11 cellular contexts compared by ENCODE assay signal in genomic region chr16:68792465-68793324, GRCh38. TPM values are rescaled to one million over a fixed set of nuclear protein-coding genes. Genes with fewer than 3 reads are reported as not detected.
A peak's percentile ranks its signal among the peaks of the same experiment; 100 is the strongest.
DNase-seq lines count a peak whose midpoint lies in the region; ATAC-seq, FAIRE-seq and TF ChIP-seq lines count a peak whose summit lies in the region.
"Had no signal": no experiment of that assay in that cellular context is flagged by ENCODE, and none has a peak within 500 bp of the region (broad histone marks: within the 10 kb centered on the region; RNA-seq: fewer than 3 reads in every experiment).

No MANE protein-coding gene starts in this region.

- in situ Hi-C loops in K562 (cut with MboI) (loop anchor here (10.0 kb wide), 1 partner anchor 268 kb away; no protein-coding TSS in a partner anchor), HepG2 (cut with HindIII; ENCODE audit: extremely low pct_ligation_motif_present, low pct_unique_long_range_greater_than_20kb) (loop anchor here (5.0 kb wide), 1 partner anchor 50 kb away; no protein-coding TSS in a partner anchor)

- BruUV-seq in K562 (replicated peaks; lab: Mats Ljungman, UMichigan), result no TSS peak
- BruUV-seq in HepG2 (replicated peaks; lab: Mats Ljungman, UMichigan), result no TSS peak

- POLR2A ChIA-PET in K562 (lab: Yijun Ruan, JAX), result interaction anchor here (0.5 kb wide), 1 partner anchor 19 kb away, joined by 5 read pairs; no protein-coding TSS in a partner anchor
- POLR2A ChIA-PET in HepG2 (lab: Yijun Ruan, JAX), result interaction anchor here (1.2 to 5.7 kb wide), 13 partner anchors 10 to 265 kb away, joined by 3 to 134 read pairs (median 4); partner anchors contain the start of gene CDH1

- H3K9me3 ChIP-seq in K562 (replicated peaks; ENCODE audit: control insufficient read depth, insufficient read depth, low read depth, low read length), result no peaks in the 10 kb centered on the region
- no peaks in the 10 kb centered on the region for H3K9me3 ChIP-seq in HepG2 (ENCODE audit: low read length)

- no peaks in the 10 kb centered on the region for H3K9me3 Mint-ChIP-seq in activated naive CD8-positive, alpha-beta T cell treated with anti-CD3 and anti-CD28 coated beads for 36 hours
- H3K9me3 Mint-ChIP-seq: T-helper 2 cell treated with Interferon-gamma antibody and Interleukin-4, amounts not matched to agents 5 μg/mL and 100 μg/mL, for 36 hours had no signal

- no peak overlapping the region for H3K4me3 Mint-ChIP-seq in activated naive CD8-positive, alpha-beta T cell treated with anti-CD3 and anti-CD28 coated beads for 36 hours
- H3K4me3 Mint-ChIP-seq: T-helper 2 cell treated with Interferon-gamma antibody and Interleukin-4, amounts not matched to agents 5 μg/mL and 100 μg/mL, for 36 hours had no signal

- H2AFZ ChIP-seq in K562 (ENCODE audit: low read depth, low read length) (peak overlapping the region; percentile 72), HepG2 (ENCODE audit: low read length) (peak overlapping the region; percentile 12)

- TF ChIP-seq EP300 in K562 (IDR thresholded peaks at IDR 0.05; ENCODE audit: low read length), result peak; percentile 38; the same call in 1 of the 2 replicates
- TF ChIP-seq EP300 in HepG2 (IDR thresholded peaks at IDR 0.05; ENCODE audit: low read depth in 2 of 2, low read length in 2 of 2), result peak; percentile 73 to 95; a peak in 3 of 4 replicates
- peak; percentile 81; the same call in 1 of the 2 replicates for TF ChIP-seq EP300 in HepG2 (CRISPR knock-in tag; IDR thresholded peaks at IDR 0.05; ENCODE audit: borderline replicate concordance)

- H3K4me3 ChIP-seq in K562 (no peak overlapping the region), HepG2 (replicated peaks in 1 of 3; ENCODE audit: insufficient read depth in 1 of 3, low read depth in 2 of 3, low read length in 3 of 3) (peak overlapping the region; percentile 11 to 42 (median 12); a peak in 4 of 6 replicates)

- H3K4me1 Mint-ChIP-seq in activated naive CD8-positive, alpha-beta T cell treated with anti-CD3 and anti-CD28 coated beads for 36 hours, result no peaks in the 10 kb centered on the region

- H3K4me1 ChIP-seq in K562 (replicated peaks in 1 of 2; ENCODE audit: control insufficient read depth in 2 of 2, insufficient read depth in 2 of 2, low read length in 2 of 2) (peaks cover 0 to 9% of the 10 kb centered on the region in 2 experiments; a peak in 4 of 5 replicates), HepG2 (ENCODE audit: insufficient read depth, low read length) (peaks cover 65% of the 10 kb centered on the region)

- FAIRE-seq in K562 (lab: Jason Lieb, UNC) (no peak), HepG2 (lab: Jason Lieb, UNC) (peak; percentile 86), H54 (lab: Jason Lieb, UNC) (no peak)

- H3K36me3 Mint-ChIP-seq in activated naive CD8-positive, alpha-beta T cell treated with anti-CD3 and anti-CD28 coated beads for 36 hours, result no peaks in the 10 kb centered on the region

- H3K9me1 ChIP-seq in K562 (ENCODE audit: control insufficient read depth, insufficient read depth, low read length), result no peaks in the 10 kb centered on the region

- peaks cover 3% of the 10 kb centered on the region for H3K27me3 Mint-ChIP-seq in activated naive CD8-positive, alpha-beta T cell treated with anti-CD3 and anti-CD28 coated beads for 36 hours

- H3K79me2 ChIP-seq in K562 (ENCODE audit: control insufficient read depth, insufficient read depth, low read length) (no peaks in the 10 kb centered on the region), HepG2 (ENCODE audit: insufficient read depth, low read length) (no peaks in the 10 kb centered on the region)

- TF ChIP-seq CTCF in 22Rv1 (IDR thresholded peaks at IDR 0.05) (no peak), K562 (IDR thresholded peaks at IDR 0.05 in 2 of 3, conservative IDR thresholded peaks at IDR 0.05 in 1 of 3; ENCODE audit: insufficient read depth in 2 of 3, low read depth in 1 of 3, low read length in 3 of 3) (no peak), HepG2 (CRISPR knock-in tag; IDR thresholded peaks at IDR 0.05) (no peak)

- H3K36me3 ChIP-seq in K562 (ENCODE audit: control insufficient read depth, insufficient read depth, low read length) (no peaks in the 10 kb centered on the region), HepG2 (replicated peaks in 1 of 2; ENCODE audit: control insufficient read depth in 1 of 2, insufficient read depth in 2 of 2, low read length in 2 of 2) (no peaks in the 10 kb centered on the region)

- TF ChIP-seq RAD21 in K562 (CRISPR knock-in tag; conservative IDR thresholded peaks at IDR 0.05 in 1 of 2, IDR thresholded peaks at IDR 0.05 in 1 of 2) (no peak), HepG2 (CRISPR knock-in tag; IDR thresholded peaks at IDR 0.05) (no peak)

- H3K4me2 ChIP-seq in K562 (ENCODE audit: insufficient read depth, low read length), result peak overlapping the region; percentile 32; the same call in 1 of the 2 replicates
- peak overlapping the region; percentile 73 for H3K4me2 ChIP-seq in HepG2 (ENCODE audit: low read depth, low read length)

- CTCF ChIA-PET in K562 (lab: Yijun Ruan, JAX; ENCODE audit: low intra/inter-chr PET ratio), result interaction anchor here (0.6 kb wide), 1 partner anchor 10 kb away, joined by 4 read pairs; no protein-coding TSS in a partner anchor
- CTCF ChIA-PET in HepG2 (lab: Yijun Ruan, JAX; ENCODE audit: low intra/inter-chr PET ratio, low total read pairs), result no interaction called here

- intact Hi-C loops in K562 (cut with micrococcal nuclease) (no loop called here), HepG2 (cut with micrococcal nuclease; ENCODE audit: unreplicated experiment) (loop anchor here (2.0 kb wide), 2 partner anchors 48 to 86 kb away; no protein-coding TSS in a partner anchor)

- H4K20me1 ChIP-seq in K562 (replicated peaks; ENCODE audit: control insufficient read depth, insufficient read depth, low read length), result no peaks in the 10 kb centered on the region
- H4K20me1 ChIP-seq in HepG2 (ENCODE audit: insufficient read depth, low read length), result no peaks in the 10 kb centered on the region

- no peak overlapping the region for H3K27ac Mint-ChIP-seq in activated naive CD8-positive, alpha-beta T cell treated with anti-CD3 and anti-CD28 coated beads for 36 hours
- H3K27ac Mint-ChIP-seq: T-helper 2 cell treated with Interferon-gamma antibody and Interleukin-4, amounts not matched to agents 5 μg/mL and 100 μg/mL, for 36 hours had no signal

- peak overlapping the region in 1 of 2 experiments; percentile 61; a peak in 1 of 4 replicates for H3K9ac ChIP-seq in K562 (ENCODE audit: insufficient read depth in 1 of 2, low read depth in 2 of 2, low read length in 2 of 2)
- peak overlapping the region; percentile 70 for H3K9ac ChIP-seq in HepG2 (ENCODE audit: insufficient read depth, low read depth, low read length)

- ATAC-seq in K562 (no peak), HepG2 (peak; percentile 77)

- no peak for TF ChIP-seq POLR2A in K562 (conservative IDR thresholded peaks at IDR 0.05)
- peak in 1 of 2 experiments; percentile 66; a peak in 2 of 4 replicates for TF ChIP-seq POLR2A in HepG2 (IDR thresholded peaks at IDR 0.05; ENCODE audit: insufficient read depth in 1 of 2, low read depth in 2 of 2, low read length in 2 of 2)
- no peak for TF ChIP-seq POLR2A in H54 (IDR thresholded peaks at IDR 0.05; ENCODE audit: low read depth, low read length)

- WGBS in K562 (ENCODE audit: insufficient coverage, low coverage, missing lambda C conversion rate), result 25% methylated on average over 20 of the region's 20 CpGs
- under 1% methylated on average over 20 of the region's 20 CpGs for WGBS in HepG2 (ENCODE audit: low lambda C conversion rate)

- H3K27ac ChIP-seq in 22Rv1 (peak overlapping the region; percentile 7; the same call in 1 of the 2 replicates), K562 (ENCODE audit: extremely low read depth, low read depth, low read length) (0 out of 3 replicates have a peak overlapping the region, but pooled peaks have one; percentile 17), HepG2 (ENCODE audit: extremely low read length, insufficient read depth, low read length) (peak overlapping the region; percentile 95)

- DNase-seq in LHCN-M2 (ENCODE audit: low read depth) (peak; percentile 67), K562 (ENCODE audit: extremely low read depth in 1 of 4, low spot score in 3 of 4) (peak in 1 of 4 experiments; percentile 18), HepG2 (ENCODE audit: low spot score) (peak; percentile 95), H54 (ENCODE audit: insufficient read length, low spot score) (no peak), NOMO-1 treated with DMSO at 0.1 percent for 48 hours (lab: John Stamatoyannopoulos, UW; ENCODE audit: unreplicated experiment) (no peak)
- DNase-seq in activated CD4-positive, CD25-positive, alpha-beta regulatory T cell treated with anti-CD3 and anti-CD28 coated beads, Interleukin-2, amount 50 U/mL, for 72 hours, result no peak
- DNase-seq in activated naive CD8-positive, alpha-beta T cell treated with anti-CD3 and anti-CD28 coated beads for 36 hours, result no peak
- DNase-seq: AML-193, NCI-H510A treated with DMSO at 0.1 percent for 48 hours had no signal

- H3K27me3 ChIP-seq in K562 (ENCODE audit: control insufficient read depth in 2 of 2, insufficient read depth in 2 of 2, low read length in 2 of 2) (no peaks in the 10 kb centered on the region), HepG2 (ENCODE audit: control insufficient read depth in 1 of 2, insufficient read depth in 2 of 2, low read length in 2 of 2) (no peaks in the 10 kb centered on the region)

RNA-seq across cellular contexts. Expression of gene TANGO6, which starts 50.6 kb away (rescaled TPM):
- total RNA-seq in LHCN-M2 (2014; rRNA removed) (14.6 and 14.9 TPM in 2 replicates), K562 (2014; rRNA removed) (10.9 and 12.2 TPM in 2 replicates), K562 (2014; rRNA removed; fragmentation: Illumina TruSeq; extraction: Trizol) (10.6 and 13.2 TPM in 2 replicates), K562 (2015; rRNA removed; fragmentation: Illumina TruSeq; extraction: Trizol) (9.7 and 10.4 TPM in 2 replicates), K562 (2021) (15.2 and 15.7 TPM in 2 replicates), HepG2 (2016; rRNA removed; fragmentation: Illumina TruSeq; extraction: Trizol) (13.3 and 15.3 TPM in 2 replicates)
- polyA plus RNA-seq in LHCN-M2 (2012), result 9.9 TPM
- 95.0 and 97.4 TPM in 2 replicates for total RNA-seq in K562 (2011; cell fraction: chromatin; rRNA removed; ENCODE audit: low replicate concordance)
- 43.9 and 44.3 TPM in 2 replicates for total RNA-seq in K562 (2011; cell fraction: nucleolus; rRNA removed)
- 43.9 and 48.8 TPM in 2 replicates for total RNA-seq in K562 (2011; cell fraction: nucleoplasm; rRNA removed)
- polyA plus RNA-seq in K562 (2011; rRNA removed) (9.4 and 9.6 TPM in 2 replicates), K562 (2014; fragmentation: Illumina TruSeq; extraction: Trizol) (7.1 TPM in 2 replicates), K562 (2014; fragmentation: Nextera tagmentation; extraction: Ambion mirVana) (1 to 10 TPM; 1.6 to 1.7 TPM), K562 (2014; rRNA removed) (3.9 and 5.5 TPM in 2 replicates), HepG2 (2011; rRNA removed) (6.6 and 7.2 TPM in 2 replicates)
- 7.2 and 7.5 TPM in 2 replicates for polyA plus RNA-seq in K562 (2011; cell fraction: cytosol; rRNA removed)
- polyA plus RNA-seq in K562 (2011; cell fraction: nucleus; rRNA removed), result 9.5 and 12.7 TPM in 2 replicates
- 5.7 and 6.1 TPM in 2 replicates for polyA plus RNA-seq in K562 (2012)
- 37.9 and 48.8 TPM in 2 replicates for polyA minus RNA-seq in K562 (2011; rRNA and poly(A)+ RNA removed)
- 16.8 and 28.3 TPM in 2 replicates for polyA minus RNA-seq in K562 (2011; cell fraction: cytosol; rRNA and poly(A)+ RNA removed)
- polyA minus RNA-seq in K562 (2011; cell fraction: nucleus; rRNA and poly(A)+ RNA removed), result 21.0 and 31.0 TPM in 2 replicates
- 14.8 and 17.2 TPM in 2 replicates for total RNA-seq in HepG2 (2016; cell fraction: cytosol; rRNA removed; fragmentation: Illumina TruSeq; extraction: Trizol; ENCODE audit: low read depth)
- 13.7 and 14.2 TPM in 2 replicates for total RNA-seq in HepG2 (2016; cell fraction: insoluble cytoplasmic fraction; rRNA removed; fragmentation: Illumina TruSeq; extraction: Trizol)
- 9.3 and 11.0 TPM in 2 replicates for total RNA-seq in HepG2 (2016; cell fraction: membrane; rRNA removed; fragmentation: Illumina TruSeq; extraction: Trizol)
- total RNA-seq in HepG2 (2016; cell fraction: nucleus; rRNA removed; fragmentation: Illumina TruSeq; extraction: Trizol), result 16.2 and 19.2 TPM in 2 replicates
- polyA plus RNA-seq in HepG2 (2011; cell fraction: cytosol; rRNA removed), result 4.1 and 5.0 TPM in 2 replicates
- polyA plus RNA-seq in HepG2 (2011; cell fraction: nucleus; rRNA removed), result 5.8 and 10.1 TPM in 2 replicates
- 5.7 and 6.7 TPM in 2 replicates for polyA plus RNA-seq in HepG2 (2012)
- polyA plus RNA-seq in HepG2 (2016; cell fraction: cytosol; fragmentation: Illumina TruSeq; extraction: Trizol; ENCODE audit: low read depth), result 0.63 and 0.68 TPM in 2 replicates
- polyA plus RNA-seq in HepG2 (2016; cell fraction: insoluble cytoplasmic fraction; fragmentation: Illumina TruSeq; extraction: Trizol; ENCODE audit: low read depth), result 7.7 and 7.8 TPM in 2 replicates
- polyA plus RNA-seq in HepG2 (2016; cell fraction: membrane; fragmentation: Illumina TruSeq; extraction: Trizol; ENCODE audit: low read depth), result 1.3 and 1.7 TPM in 2 replicates
- polyA plus RNA-seq in HepG2 (2016; cell fraction: nucleus; fragmentation: Illumina TruSeq; extraction: Trizol; ENCODE audit: insufficient read depth, low read depth), result 6.0 and 6.4 TPM in 2 replicates
- 85.5 and 144 TPM in 2 replicates for polyA minus RNA-seq in HepG2 (2011; rRNA and poly(A)+ RNA removed; ENCODE audit: low replicate concordance)
- 17.1 and 17.6 TPM in 2 replicates for polyA minus RNA-seq in HepG2 (2011; cell fraction: cytosol; rRNA and poly(A)+ RNA removed)
- 40.7 and 56.8 TPM in 2 replicates for polyA minus RNA-seq in HepG2 (2011; cell fraction: nucleus; rRNA and poly(A)+ RNA removed)
- total RNA-seq in activated naive CD8-positive, alpha-beta T cell treated with anti-CD3 and anti-CD28 coated beads for 36 hours, result 10 to 100 TPM; 25.2 to 30.5 TPM

RNA-seq across cellular contexts. Expression of gene CDH1, which starts 55.6 kb away (rescaled TPM):
- not detected in 2 replicates for total RNA-seq in LHCN-M2 (2014; rRNA removed)
- 0.15 TPM for polyA plus RNA-seq in LHCN-M2 (2012)
- total RNA-seq in K562 (2011; cell fraction: chromatin; rRNA removed; ENCODE audit: low replicate concordance), result not detected in 2 replicates
- total RNA-seq in K562 (2011; cell fraction: nucleolus; rRNA removed), result not detected in 2 replicates
- not detected in 2 replicates for total RNA-seq in K562 (2011; cell fraction: nucleoplasm; rRNA removed)
- not detected in 2 replicates for total RNA-seq in K562 (2014; rRNA removed)
- not detected in 2 replicates for total RNA-seq in K562 (2014; rRNA removed; fragmentation: Illumina TruSeq; extraction: Trizol)
- total RNA-seq in K562 (2015; rRNA removed; fragmentation: Illumina TruSeq; extraction: Trizol), result 0.60 TPM in 1 of 2 replicates, not detected in the other
- 0.69 and 0.76 TPM in 2 replicates for total RNA-seq in K562 (2021)
- not detected in 2 replicates for polyA plus RNA-seq in K562 (2011; rRNA removed)
- polyA plus RNA-seq in K562 (2011; cell fraction: cytosol; rRNA removed), result 0.07 TPM in 1 of 2 replicates, not detected in the other
- 0.04 TPM in 1 of 2 replicates, not detected in the other for polyA plus RNA-seq in K562 (2011; cell fraction: nucleus; rRNA removed)
- polyA plus RNA-seq in K562 (2012), result 0.10 and 0.11 TPM in 2 replicates
- polyA plus RNA-seq in K562 (2014; fragmentation: Illumina TruSeq; extraction: Trizol), result not detected in 2 replicates
- under 1 TPM in 1 of 2 experiments, not detected in 1; 0.01 TPM for polyA plus RNA-seq in K562 (2014; fragmentation: Nextera tagmentation; extraction: Ambion mirVana)
- polyA plus RNA-seq in K562 (2014; rRNA removed), result not detected in 2 replicates
- not detected in 2 replicates for polyA minus RNA-seq in K562 (2011; rRNA and poly(A)+ RNA removed)
- not detected in 2 replicates for polyA minus RNA-seq in K562 (2011; cell fraction: cytosol; rRNA and poly(A)+ RNA removed)
- polyA minus RNA-seq in K562 (2011; cell fraction: nucleus; rRNA and poly(A)+ RNA removed), result not detected in 2 replicates
- total RNA-seq in HepG2 (2016; rRNA removed; fragmentation: Illumina TruSeq; extraction: Trizol), result 0.70 and 0.95 TPM in 2 replicates
- total RNA-seq in HepG2 (2016; cell fraction: cytosol; rRNA removed; fragmentation: Illumina TruSeq; extraction: Trizol; ENCODE audit: low read depth), result 0.10 and 0.18 TPM in 2 replicates
- total RNA-seq in HepG2 (2016; cell fraction: insoluble cytoplasmic fraction; rRNA removed; fragmentation: Illumina TruSeq; extraction: Trizol), result 0.51 and 1.0 TPM in 2 replicates
- total RNA-seq in HepG2 (2016; cell fraction: membrane; rRNA removed; fragmentation: Illumina TruSeq; extraction: Trizol), result 0.17 and 0.31 TPM in 2 replicates
- total RNA-seq in HepG2 (2016; cell fraction: nucleus; rRNA removed; fragmentation: Illumina TruSeq; extraction: Trizol), result 1.9 and 2.1 TPM in 2 replicates
- 9.8 and 10.0 TPM in 2 replicates for polyA plus RNA-seq in HepG2 (2011; rRNA removed)
- polyA plus RNA-seq in HepG2 (2011; cell fraction: cytosol; rRNA removed), result 3.0 and 7.2 TPM in 2 replicates
- polyA plus RNA-seq in HepG2 (2011; cell fraction: nucleus; rRNA removed), result 4.1 and 7.8 TPM in 2 replicates
- 25.1 and 45.8 TPM in 2 replicates for polyA plus RNA-seq in HepG2 (2012)
- polyA plus RNA-seq in HepG2 (2016; cell fraction: cytosol; fragmentation: Illumina TruSeq; extraction: Trizol; ENCODE audit: low read depth), result 0.11 and 0.24 TPM in 2 replicates
- polyA plus RNA-seq in HepG2 (2016; cell fraction: insoluble cytoplasmic fraction; fragmentation: Illumina TruSeq; extraction: Trizol; ENCODE audit: low read depth), result 0.56 and 1.3 TPM in 2 replicates
- polyA plus RNA-seq in HepG2 (2016; cell fraction: membrane; fragmentation: Illumina TruSeq; extraction: Trizol; ENCODE audit: low read depth), result 0.18 and 0.21 TPM in 2 replicates
- 2.6 and 4.5 TPM in 2 replicates for polyA plus RNA-seq in HepG2 (2016; cell fraction: nucleus; fragmentation: Illumina TruSeq; extraction: Trizol; ENCODE audit: insufficient read depth, low read depth)
- 1.1 and 21.8 TPM in 2 replicates for polyA minus RNA-seq in HepG2 (2011; rRNA and poly(A)+ RNA removed; ENCODE audit: low replicate concordance)
- polyA minus RNA-seq in HepG2 (2011; cell fraction: cytosol; rRNA and poly(A)+ RNA removed), result 16.0 and 28.9 TPM in 2 replicates
- 5.7 and 10.7 TPM in 2 replicates for polyA minus RNA-seq in HepG2 (2011; cell fraction: nucleus; rRNA and poly(A)+ RNA removed)
- under 1 TPM; 0.16 to 0.21 TPM for total RNA-seq in activated naive CD8-positive, alpha-beta T cell treated with anti-CD3 and anti-CD28 coated beads for 36 hours

Comparison
In these comparisons a context has a peak if more than half of its experiments do, and no peak if none do; other contexts are left out.
1. H3K27ac ChIP-seq: peak in every context shown above with its lines; median percentile 95 in HepG2; 17 in K562; 7 in 22Rv1.
2. DNase-seq: peak in LHCN-M2 (single experiment) and HepG2 (single experiment); none in H54 (single experiment), NOMO-1 treated with DMSO at 0.1 percent for 48 hours (single experiment), activated CD4-positive, CD25-positive, alpha-beta regulatory T cell treated with anti-CD3 and anti-CD28 coated beads, Interleukin-2, amount 50 U/mL, for 72 hours (single experiment) and activated naive CD8-positive, alpha-beta T cell treated with anti-CD3 and anti-CD28 coated beads for 36 hours (single experiment).